31 cellular contexts compared by ENCODE assay signal in the genomic region with DNA sequence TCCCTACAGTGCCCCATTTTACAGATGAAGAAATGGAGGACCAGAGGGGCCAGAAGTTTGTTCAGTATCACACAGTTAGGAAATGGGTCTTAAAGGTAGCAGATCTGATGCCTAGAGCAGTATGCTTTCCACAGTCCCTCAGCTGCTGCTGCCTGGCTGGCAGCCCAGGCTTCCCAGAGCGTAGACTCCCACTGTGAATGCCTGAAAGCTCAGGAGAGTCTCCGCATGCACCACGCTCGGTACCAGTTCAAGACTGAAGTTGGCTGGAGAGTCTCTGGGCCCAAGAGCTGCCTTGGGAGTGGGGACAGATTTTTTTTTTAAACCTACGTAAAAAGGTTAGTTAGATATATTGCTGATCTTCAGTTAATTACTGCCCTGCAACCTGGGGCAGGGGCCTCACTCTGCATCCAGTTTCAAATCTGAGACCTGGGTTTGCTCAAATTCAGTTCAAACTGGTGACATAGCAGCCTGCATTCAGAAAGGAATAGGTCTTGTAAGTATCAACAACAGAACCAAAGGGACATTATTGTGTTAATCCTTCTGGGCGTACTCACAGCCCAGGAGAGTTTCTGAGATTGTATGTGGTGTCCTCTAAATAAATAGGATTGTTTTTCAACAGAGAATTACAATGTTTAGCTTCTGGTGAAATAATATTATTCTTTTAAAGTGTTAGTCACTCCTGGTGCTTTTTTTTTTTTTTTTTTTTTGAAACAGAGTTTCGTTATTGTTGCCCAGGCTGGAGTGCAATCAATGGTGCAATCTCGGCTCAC. TPM values are rescaled to one million over a fixed set of nuclear protein-coding genes. Genes with fewer than 3 reads are reported as not detected.
DNase-seq lines count a peak whose midpoint lies in the region; ATAC-seq and TF ChIP-seq lines count a peak whose summit lies in the region.
"Had no signal": no experiment of that assay in that cellular context is flagged by ENCODE, and none has a peak within 500 bp of the region (broad histone marks: within the 10 kb centered on the region; RNA-seq: fewer than 3 reads in every experiment).

No MANE protein-coding gene starts in this region.

- no peaks in the 10 kb centered on the region for H3K27me3 ChIP-seq in HUES64 (ENCODE audit: insufficient read depth, low read length)
- H3K27me3 ChIP-seq: BLaER1 treated with 17β-estradiol and CSF1 and Interleukin-3, amounts not matched to agents 10 nM and 100 nM; foreskin keratinocyte; heart left ventricle; pancreas; SJCRH30; stomach; thyroid gland; uterus had no signal

- H3K27me3 Mint-ChIP-seq in osteocyte (ENCODE audit: unreplicated experiment) = no peaks in the 10 kb centered on the region
- H3K27me3 Mint-ChIP-seq in naive thymus-derived CD8-positive, alpha-beta T cell = no peaks in the 10 kb centered on the region
- H3K27me3 Mint-ChIP-seq: activated naive CD8-positive, alpha-beta T cell treated with anti-CD3 and anti-CD28 coated beads, Interleukin-2, amount 10 ng/mL, durations not matched to agents 7 days and 5 days; activated T-cell treated with anti-CD3 and anti-CD28 coated beads, Interleukin-2, amount 50 U/mL, for 24 hours had no signal

- H3K4me1 Mint-ChIP-seq in osteocyte (ENCODE audit: unreplicated experiment) = peaks cover 18% of the 10 kb centered on the region
- H3K4me1 Mint-ChIP-seq in naive thymus-derived CD8-positive, alpha-beta T cell = peaks cover under 1 to 11% (median 5%) of the 10 kb centered on the region in 4 donors
- H3K4me1 Mint-ChIP-seq: natural killer cell had no signal

- in situ Hi-C loops in Caki2 (cut with HindIII; ENCODE audit: low pct_unique_long_range_greater_than_20kb, low sequenced_read_pairs) = no loop called here

- H3K4me1 ChIP-seq in HUES64 (ENCODE audit: insufficient read depth, low read length) = no peaks in the 10 kb centered on the region
- H3K4me1 ChIP-seq: foreskin keratinocyte, SJCRH30, thyroid gland, uterus had no signal

- 91% methylated on average over 8 of the region's 8 CpGs for WGBS in HUES64

- peaks cover 36% of the 10 kb centered on the region for H3K36me3 Mint-ChIP-seq in osteocyte (ENCODE audit: unreplicated experiment)
- H3K36me3 Mint-ChIP-seq in naive thymus-derived CD8-positive, alpha-beta T cell = peaks cover 0 to 63% (median 8%) of the 10 kb centered on the region in 3 donors
- H3K36me3 Mint-ChIP-seq in activated naive CD4-positive, alpha-beta T cell treated with anti-CD3 and anti-CD28 coated beads, Interleukin-2, amount 50 U/mL, for 72 hours = peaks cover 14 to 16% of the 10 kb centered on the region in 2 donors
- H3K36me3 Mint-ChIP-seq: natural killer cell had no signal

- H3K36me3 ChIP-seq in HUES64 (ENCODE audit: insufficient read depth, low read length) = peaks cover 42% of the 10 kb centered on the region
- H3K36me3 ChIP-seq: uterus had no signal

- no peaks in the 10 kb centered on the region for H3K9me3 Mint-ChIP-seq in osteocyte (ENCODE audit: unreplicated experiment)
- no peaks in the 10 kb centered on the region for H3K9me3 Mint-ChIP-seq in naive thymus-derived CD8-positive, alpha-beta T cell
- no peaks in the 10 kb centered on the region for H3K9me3 Mint-ChIP-seq in activated naive CD4-positive, alpha-beta T cell treated with anti-CD3 and anti-CD28 coated beads, Interleukin-2, amount 50 U/mL, for 72 hours
- H3K9me3 Mint-ChIP-seq: activated naive CD8-positive, alpha-beta T cell treated with anti-CD3 and anti-CD28 coated beads, Interleukin-2, amount 10 ng/mL, durations not matched to agents 7 days and 5 days; activated T-cell treated with anti-CD3 and anti-CD28 coated beads, Interleukin-2, amount 50 U/mL, for 24 hours; natural killer cell had no signal

- TF ChIP-seq CTCF in cardiac fibroblast (IDR thresholded peaks at IDR 0.05; ENCODE audit: low read depth, low read length) (no peak), osteocyte (IDR thresholded peaks at IDR 0.05) (no peak)

- peak overlapping the region; percentile 35; the same call in 1 of the 2 replicates for H3K27ac ChIP-seq in HUES64 (ENCODE audit: low read depth, low read length)
- H3K27ac ChIP-seq: BLaER1 treated with 17β-estradiol and CSF1 and Interleukin-3, amounts not matched to agents 10 nM and 100 nM; foreskin keratinocyte; heart left ventricle; pancreas; SJCRH30; thyroid gland; uterus had no signal

- no peak for ATAC-seq in naive thymus-derived CD8-positive, alpha-beta T cell
- no peak for ATAC-seq in activated naive CD4-positive, alpha-beta T cell treated with anti-CD3 and anti-CD28 coated beads, Interleukin-2, amount 50 U/mL, for 72 hours
- no peak for ATAC-seq in GM19452 (IDR thresholded peaks at IDR 0.05; ENCODE audit: unreplicated experiment)
- ATAC-seq: esophagus mucosa, foreskin keratinocyte, natural killer cell, pancreas had no signal

- peak; percentile 46 for DNase-seq in Caki2 (ENCODE audit: low read depth)
- DNase-seq in cardiac fibroblast (ENCODE audit: low read depth in 2 of 2) = peak; percentile 25 to 60
- no peak for DNase-seq in osteocyte (ENCODE audit: extremely low spot score, unreplicated experiment)
- no peak for DNase-seq in naive thymus-derived CD8-positive, alpha-beta T cell
- no peak for DNase-seq in activated naive CD4-positive, alpha-beta T cell treated with anti-CD3 and anti-CD28 coated beads, Interleukin-2, amount 50 U/mL, for 72 hours (ENCODE audit: low spot score in 2 of 2)
- DNase-seq: activated gamma-delta T cell; activated naive CD8-positive, alpha-beta T cell treated with anti-CD3 and anti-CD28 coated beads, Interleukin-2, amount 10 ng/mL, durations not matched to agents 7 days and 5 days; activated T-cell treated with anti-CD3 and anti-CD28 coated beads, Interleukin-2, amount 50 U/mL, for 24 hours; aorta; central memory CD4-positive, alpha-beta T cell; dermis blood vessel endothelial cell; foreskin keratinocyte; HCEC 1CT; heart left ventricle; kidney glomerular epithelial cell; midbrain; natural killer cell; NCI-H1694 treated with DMSO at 0.1 percent for 48 hours; NCI-H2171 treated with DMSO at 0.1 percent for 48 hours; NCI-H510A; pancreas; RPMI8226; SJCRH30; stimulated activated CD8-positive, alpha-beta memory T cell treated with anti-CD3 and anti-CD28 coated beads, Interleukin-4, amount 100 ng/mL, for 48 hours; stomach; thyroid gland; uterus had no signal

- POLR2A ChIA-PET in naive thymus-derived CD8-positive, alpha-beta T cell (lab: Charles Lee) = interaction anchor here (0.7 kb wide), 1 partner anchor 61 kb away, joined by 5 read pairs; no protein-coding TSS in a partner anchor

- H3K4me3 ChIP-seq in HUES64 (ENCODE audit: low read length) = no peak overlapping the region
- H3K4me3 ChIP-seq in cardiac fibroblast (replicated peaks in 1 of 2; ENCODE audit: low read depth in 2 of 2, low read length in 2 of 2) = no peak overlapping the region
- H3K4me3 ChIP-seq: BLaER1 treated with 17β-estradiol and CSF1 and Interleukin-3, amounts not matched to agents 10 nM and 100 nM; heart left ventricle; pancreas; SJCRH30; stomach; thyroid gland; uterus had no signal

- no peak overlapping the region for H3K9ac ChIP-seq in HUES64 (ENCODE audit: low read depth, low read length)

- H3K9me3 ChIP-seq in HUES64 (ENCODE audit: insufficient read depth, low read depth, low read length) = no peaks in the 10 kb centered on the region
- H3K9me3 ChIP-seq: BLaER1 treated with 17β-estradiol and CSF1 and Interleukin-3, amounts not matched to agents 10 nM and 100 nM; heart left ventricle; pancreas; SJCRH30; stomach; thyroid gland; uterus had no signal

- no peak overlapping the region for H3K4me3 Mint-ChIP-seq in osteocyte (ENCODE audit: unreplicated experiment)
- H3K4me3 Mint-ChIP-seq in naive thymus-derived CD8-positive, alpha-beta T cell = no peak overlapping the region
- H3K4me3 Mint-ChIP-seq: activated naive CD8-positive, alpha-beta T cell treated with anti-CD3 and anti-CD28 coated beads, Interleukin-2, amount 10 ng/mL, durations not matched to agents 7 days and 5 days; activated T-cell treated with anti-CD3 and anti-CD28 coated beads, Interleukin-2, amount 50 U/mL, for 24 hours; natural killer cell had no signal

- peak overlapping the region; percentile 75 for H3K27ac Mint-ChIP-seq in osteocyte (ENCODE audit: unreplicated experiment)
- no peak overlapping the region for H3K27ac Mint-ChIP-seq in naive thymus-derived CD8-positive, alpha-beta T cell
- no peak overlapping the region for H3K27ac Mint-ChIP-seq in activated naive CD4-positive, alpha-beta T cell treated with anti-CD3 and anti-CD28 coated beads, Interleukin-2, amount 50 U/mL, for 72 hours
- H3K27ac Mint-ChIP-seq: activated naive CD8-positive, alpha-beta T cell treated with anti-CD3 and anti-CD28 coated beads, Interleukin-2, amount 10 ng/mL, durations not matched to agents 7 days and 5 days; activated T-cell treated with anti-CD3 and anti-CD28 coated beads, Interleukin-2, amount 50 U/mL, for 24 hours; natural killer cell had no signal

RNA-seq across cellular contexts. Expression of gene NANS, which starts 8.3 kb away (rescaled TPM):
- total RNA-seq in Caki2 (2014; rRNA removed; shearing (Covaris generic); ENCODE audit: low replicate concordance) = 60.8 and 98.6 TPM in 2 replicates
- polyA plus RNA-seq in HUES64 (2013, experiment 1 of 2) = 50.1 TPM
- polyA plus RNA-seq in HUES64 (2013, experiment 2 of 2) = 53.4 TPM
- 43.4 and 43.9 TPM in 2 replicates for total RNA-seq in osteocyte
- 10 to 100 TPM; 15.0 to 15.7 TPM for total RNA-seq in naive thymus-derived CD8-positive, alpha-beta T cell
- 10 to 100 TPM; 28.9 to 32.4 (median 30.9) TPM for polyA plus RNA-seq in naive thymus-derived CD8-positive, alpha-beta T cell
- total RNA-seq in activated naive CD4-positive, alpha-beta T cell treated with anti-CD3 and anti-CD28 coated beads, Interleukin-2, amount 50 U/mL, for 72 hours = 10 to 100 TPM; 55.9 to 60.0 TPM

RNA-seq across cellular contexts. Expression of gene TRIM14, which starts 54.2 kb away (rescaled TPM):
- total RNA-seq in Caki2 (2014; rRNA removed; shearing (Covaris generic); ENCODE audit: low replicate concordance) = 5.7 and 14.6 TPM in 2 replicates
- 11.3 TPM for polyA plus RNA-seq in HUES64 (2013, experiment 1 of 2)
- 12.0 TPM for polyA plus RNA-seq in HUES64 (2013, experiment 2 of 2)
- 0.48 and 0.76 TPM in 2 replicates for total RNA-seq in osteocyte
- total RNA-seq in naive thymus-derived CD8-positive, alpha-beta T cell = 10 to 100 TPM; 76.9 to 78.1 TPM
- polyA plus RNA-seq in naive thymus-derived CD8-positive, alpha-beta T cell = 10 to 100 TPM; 48.7 to 84.0 (median 68.4) TPM
- total RNA-seq in activated naive CD4-positive, alpha-beta T cell treated with anti-CD3 and anti-CD28 coated beads, Interleukin-2, amount 50 U/mL, for 72 hours = 10 to 100 TPM; 37.3 to 59.3 TPM

Comparison
In these comparisons a context has a peak if more than half of its experiments do, and no peak if none do; other contexts are left out.
1. DNase-seq: peak in Caki2 (single experiment) and cardiac fibroblast (2 of 2); none in osteocyte (single experiment), naive thymus-derived CD8-positive, alpha-beta T cell (0 of 10) and activated naive CD4-positive, alpha-beta T cell treated with anti-CD3 and anti-CD28 coated beads, Interleukin-2, amount 50 U/mL, for 72 hours (0 of 2).